Comparison of ENCODE assay signal across 9 cellular contexts in the genomic region with DNA sequence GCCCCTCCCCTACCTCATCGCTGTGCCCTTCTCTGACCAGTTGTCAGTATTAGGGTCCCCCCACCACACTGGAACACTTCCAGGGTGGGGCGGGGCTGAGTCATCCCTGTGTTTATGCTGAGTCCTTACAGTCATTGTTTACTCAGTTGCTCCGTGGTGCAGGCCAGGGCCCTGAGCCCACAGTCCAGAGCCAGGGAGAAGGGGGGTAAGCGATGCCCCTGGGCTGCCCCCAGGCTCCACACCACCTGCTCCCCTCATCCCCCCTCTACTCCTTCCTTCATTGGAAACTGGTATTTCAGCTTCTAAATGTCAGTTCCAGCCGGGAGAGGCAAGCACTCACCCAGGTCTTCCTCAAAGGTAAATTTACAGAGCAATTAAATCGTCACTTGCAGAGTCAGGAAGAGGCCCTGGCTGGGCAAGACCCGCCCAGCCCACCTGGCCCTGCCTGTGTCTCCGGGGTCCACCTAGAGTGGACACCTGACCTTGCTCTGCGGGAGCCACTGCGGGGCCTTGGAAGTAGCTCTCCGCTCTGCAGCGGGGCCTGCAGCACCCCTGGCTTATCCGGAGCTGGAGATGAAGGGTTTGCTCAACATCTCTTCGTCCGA. TPM values are rescaled to one million over a fixed set of nuclear protein-coding genes. Genes with fewer than 3 reads are reported as not detected.
DNase-seq lines count a peak whose midpoint lies in the region; ATAC-seq lines count a peak whose summit lies in the region.
"Had no signal": no experiment of that assay in that cellular context is flagged by ENCODE, and none has a peak within 500 bp of the region (broad histone marks: within the 10 kb centered on the region; RNA-seq: fewer than 3 reads in every experiment).

No MANE protein-coding gene starts in this region.

- no peak for ATAC-seq in stimulated activated memory B cell treated with anti-CD40 and anti-IgM and Interleukin-4, amounts not matched to agents 10 μg/mL and 1 μg/mL and 100 μg/mL, for 72 hours
- no peak for ATAC-seq in HG03469 (IDR thresholded peaks at IDR 0.05; ENCODE audit: unreplicated experiment)
- ATAC-seq in left ventricle myocardium superior = no peak

- intact Hi-C loops in left ventricle myocardium superior (cut with micrococcal nuclease) = no loop called here

- H3K36me3 ChIP-seq in duodenal mucosa (ENCODE audit: control insufficient read depth in 1 of 2, insufficient read depth in 2 of 2, low read length in 2 of 2) = peaks cover 0 to 7% of the 10 kb centered on the region in 2 donors

- H3K4me3 Mint-ChIP-seq in stimulated activated memory B cell treated with anti-CD40 and anti-IgM and Interleukin-4, amounts not matched to agents 10 μg/mL and 1 μg/mL and 100 μg/mL, for 72 hours = no peak overlapping the region

- DNase-seq in NCI-H2171 treated with DMSO at 0.1 percent for 48 hours (lab: John Stamatoyannopoulos, UW) = peak; percentile 5
- DNase-seq in NCI-H2171 (lab: John Stamatoyannopoulos, UW) = no peak
- DNase-seq in NCI-H526 (lab: John Stamatoyannopoulos, UW) = peak; percentile 35 to 74
- no peak for DNase-seq in left ventricle myocardium superior
- DNase-seq in iPS-NIHi11 (ENCODE audit: low spot score) = no peak
- DNase-seq: activated CD4-positive, alpha-beta T cell treated with anti-CD3 and anti-CD28 coated beads for 4 hours had no signal

- peak overlapping the region; percentile 31 for H3K27ac Mint-ChIP-seq in stimulated activated memory B cell treated with anti-CD40 and anti-IgM and Interleukin-4, amounts not matched to agents 10 μg/mL and 1 μg/mL and 100 μg/mL, for 72 hours

- peak overlapping the region in 1 of 2 donors; percentile 41 for H3K9ac ChIP-seq in duodenal mucosa (ENCODE audit: low read depth in 1 of 2, low read length in 2 of 2)

- H3K27ac ChIP-seq in duodenal mucosa (ENCODE audit: low read depth, low read length) = peak overlapping the region; percentile 48

- H3K4me1 ChIP-seq in duodenal mucosa (ENCODE audit: control insufficient read depth in 1 of 2, insufficient read depth in 2 of 2, low read length in 2 of 2) = peaks cover 37 to 66% of the 10 kb centered on the region in 2 donors

- H3K9me3 ChIP-seq in duodenal mucosa (ENCODE audit: control insufficient read depth in 1 of 2, low read length in 2 of 2) = no peaks in the 10 kb centered on the region

- H3K4me3 ChIP-seq in duodenal mucosa (ENCODE audit: low read depth in 1 of 2, low read length in 2 of 2) = peak overlapping the region in 1 of 2 donors; percentile 39

- H3K27me3 Mint-ChIP-seq in stimulated activated memory B cell treated with anti-CD40 and anti-IgM and Interleukin-4, amounts not matched to agents 10 μg/mL and 1 μg/mL and 100 μg/mL, for 72 hours = no peaks in the 10 kb centered on the region

- peaks cover 12% of the 10 kb centered on the region for H3K36me3 Mint-ChIP-seq in stimulated activated memory B cell treated with anti-CD40 and anti-IgM and Interleukin-4, amounts not matched to agents 10 μg/mL and 1 μg/mL and 100 μg/mL, for 72 hours

- H3K4me1 Mint-ChIP-seq in stimulated activated memory B cell treated with anti-CD40 and anti-IgM and Interleukin-4, amounts not matched to agents 10 μg/mL and 1 μg/mL and 100 μg/mL, for 72 hours = peaks cover 87% of the 10 kb centered on the region

- no peaks in the 10 kb centered on the region for H3K9me3 Mint-ChIP-seq in stimulated activated memory B cell treated with anti-CD40 and anti-IgM and Interleukin-4, amounts not matched to agents 10 μg/mL and 1 μg/mL and 100 μg/mL, for 72 hours

- H3K27me3 ChIP-seq in duodenal mucosa (ENCODE audit: control insufficient read depth in 1 of 2, insufficient read depth in 2 of 2, low read length in 2 of 2) = peaks cover 0 to 5% of the 10 kb centered on the region in 2 donors

RNA-seq across cellular contexts. Expression of gene ATP2A3, which starts 4.8 kb away (rescaled TPM):
- total RNA-seq in left ventricle myocardium superior = 5.8 TPM

RNA-seq across cellular contexts. Expression of gene P2RX1, which starts 43.1 kb away (rescaled TPM):
- total RNA-seq in left ventricle myocardium superior = 0.17 TPM

Comparison
In these comparisons a context has a peak if more than half of its experiments do, and no peak if none do; other contexts are left out.
1. DNase-seq: peak in NCI-H2171 treated with DMSO at 0.1 percent for 48 hours (single experiment) and NCI-H526 (2 of 2); none in NCI-H2171 (single experiment), left ventricle myocardium superior (single experiment) and iPS-NIHi11 (single experiment).